In genomic region chr1:236966636-236967035, GRCh38 we compare ENCODE assay signal across 43 cellular contexts. TPM values are rescaled to one million over a fixed set of nuclear protein-coding genes. Genes with fewer than 3 reads are reported as not detected.
"Had no signal": no experiment of that assay in that cellular context is flagged by ENCODE, and none has a peak within 500 bp of the region (broad histone marks: within the 10 kb centered on the region; RNA-seq: fewer than 3 reads in every experiment).

No MANE protein-coding gene starts in this region.

- H3K36me3 ChIP-seq: adrenal gland, ascending aorta, brain microvascular endothelial cell, breast epithelium, cardiac muscle cell had no signal

- H3K4me3 Mint-ChIP-seq: activated naive CD4-positive, alpha-beta T cell treated with anti-CD3 and anti-CD28 coated beads for 36 hours; activated naive CD4-positive, alpha-beta T cell treated with anti-CD3 and anti-CD28 coated beads, Interleukin-2, amount 10 ng/mL, durations not matched to agents 7 days and 5 days; activated naive CD4-positive, alpha-beta T cell treated with anti-CD3 and anti-CD28 coated beads, Interleukin-2, amount 50 U/mL, for 24 hours; activated naive CD8-positive, alpha-beta T cell; activated naive CD8-positive, alpha-beta T cell treated with anti-CD3 and anti-CD28 coated beads, Interleukin-2, amount 10 ng/mL, durations not matched to agents 7 days and 5 days; activated T-cell treated with anti-CD3 and anti-CD28 coated beads, Interleukin-2, amount 50 U/mL, for 24 hours; activated T-cell treated with anti-CD3 and anti-CD28 coated beads, Interleukin-2, amount 50 U/mL, for 4 hours; activated T-cell treated with anti-CD3 and anti-CD28 coated beads, Interleukin-2, amount 50 U/mL, for 72 hours; activated T-helper 1 cell treated with anti-CD3 and anti-CD28 coated beads, Interleukin-12 subunit alpha, Interleukin-12 subunit beta, Interleukin-2, Interleukin-4 antibody, amounts not matched to agents 30 ng/mL and 10 ng/mL and 1 ng/mL, durations not matched to agents 14 hours and 24 hours and 36 hours; activated T-helper 17 cell treated with anti-CD3 and anti-CD28 coated beads, Interleukin-2, amount 50 U/mL, for 72 hours; brain; central memory CD8-positive, alpha-beta T cell had no signal

- H3K27ac Mint-ChIP-seq: activated naive CD4-positive, alpha-beta T cell treated with anti-CD3 and anti-CD28 coated beads for 36 hours; activated naive CD4-positive, alpha-beta T cell treated with anti-CD3 and anti-CD28 coated beads, Interleukin-2, amount 10 ng/mL, durations not matched to agents 7 days and 5 days; activated naive CD4-positive, alpha-beta T cell treated with anti-CD3 and anti-CD28 coated beads, Interleukin-2, amount 50 U/mL, for 24 hours; activated naive CD4-positive, alpha-beta T cell treated with anti-CD3 and anti-CD28 coated beads, Interleukin-2, amount 50 U/mL, for 72 hours; activated naive CD8-positive, alpha-beta T cell; activated naive CD8-positive, alpha-beta T cell treated with anti-CD3 and anti-CD28 coated beads, Interleukin-2, amount 10 ng/mL, durations not matched to agents 7 days and 5 days; activated T-cell treated with anti-CD3 and anti-CD28 coated beads, Interleukin-2, amount 50 U/mL, for 24 hours; activated T-cell treated with anti-CD3 and anti-CD28 coated beads, Interleukin-2, amount 50 U/mL, for 72 hours; activated T-helper 1 cell treated with anti-CD3 and anti-CD28 coated beads, Interleukin-12 subunit alpha, Interleukin-12 subunit beta, Interleukin-2, Interleukin-4 antibody, amounts not matched to agents 30 ng/mL and 10 ng/mL and 1 ng/mL, durations not matched to agents 14 hours and 24 hours and 36 hours; activated T-helper 17 cell treated with anti-CD3 and anti-CD28 coated beads, Interleukin-2, amount 50 U/mL, for 72 hours; activated T-helper 2 cell treated with anti-CD3 and anti-CD28 coated beads, Interferon-gamma antibody, Interleukin-2, Interleukin-4, amounts not matched to agents 10 μg/mL and 5 μg/mL and 100 μg/mL, durations not matched to agents 14 hours and 24 hours and 36 hours; brain had no signal

- H3K9me3 ChIP-seq: adrenal gland, ascending aorta, body of pancreas had no signal

- H3K9me3 Mint-ChIP-seq: activated T-cell treated with anti-CD3 and anti-CD28 coated beads, Interleukin-2, amount 50 U/mL, for 4 hours; activated T-helper 1 cell treated with anti-CD3 and anti-CD28 coated beads, Interleukin-12 subunit alpha, Interleukin-12 subunit beta, Interleukin-2, Interleukin-4 antibody, amounts not matched to agents 30 ng/mL and 10 ng/mL and 1 ng/mL, durations not matched to agents 14 hours and 24 hours and 36 hours; activated T-helper 17 cell treated with anti-CD3 and anti-CD28 coated beads, Interleukin-2, amount 50 U/mL, for 72 hours; activated T-helper 2 cell treated with anti-CD3 and anti-CD28 coated beads, Interferon-gamma antibody, Interleukin-2, Interleukin-4, amounts not matched to agents 10 μg/mL and 5 μg/mL and 100 μg/mL, durations not matched to agents 14 hours and 24 hours and 36 hours had no signal

- ATAC-seq: activated naive CD4-positive, alpha-beta T cell treated with anti-CD3 and anti-CD28 coated beads, Interleukin-2, amount 50 U/mL, for 72 hours; activated T-cell treated with anti-CD3 and anti-CD28 coated beads, Interleukin-2, amount 50 U/mL, for 4 hours; activated T-cell treated with anti-CD3 and anti-CD28 coated beads, Interleukin-2, amount 50 U/mL, for 72 hours; activated T-helper 17 cell treated with anti-CD3 and anti-CD28 coated beads, Interleukin-2, amount 50 U/mL, for 72 hours; body of pancreas had no signal

- H3K4me1 Mint-ChIP-seq: activated naive CD4-positive, alpha-beta T cell treated with anti-CD3 and anti-CD28 coated beads, Interleukin-2, amount 10 ng/mL, durations not matched to agents 7 days and 5 days; activated naive CD4-positive, alpha-beta T cell treated with anti-CD3 and anti-CD28 coated beads, Interleukin-2, amount 50 U/mL, for 24 hours; activated naive CD8-positive, alpha-beta T cell treated with anti-CD3 and anti-CD28 coated beads, Interleukin-2, amount 10 ng/mL, durations not matched to agents 7 days and 5 days; activated T-helper 17 cell treated with anti-CD3 and anti-CD28 coated beads, Interleukin-2, amount 50 U/mL, for 72 hours; brain; central memory CD8-positive, alpha-beta T cell had no signal

- H3K36me3 Mint-ChIP-seq: activated naive CD4-positive, alpha-beta T cell treated with anti-CD3 and anti-CD28 coated beads, Interleukin-2, amount 10 ng/mL, durations not matched to agents 7 days and 5 days; activated naive CD4-positive, alpha-beta T cell treated with anti-CD3 and anti-CD28 coated beads, Interleukin-2, amount 50 U/mL, for 24 hours; activated naive CD8-positive, alpha-beta T cell; activated naive CD8-positive, alpha-beta T cell treated with anti-CD3 and anti-CD28 coated beads, Interleukin-2, amount 10 ng/mL, durations not matched to agents 7 days and 5 days; brain had no signal

- H3K4me3 ChIP-seq: adrenal gland, ascending aorta, body of pancreas, breast epithelium, cardiac muscle cell had no signal

- H3K27me3 ChIP-seq: adrenal gland, ascending aorta, body of pancreas, brain microvascular endothelial cell, breast epithelium, cardiac muscle cell had no signal

- H3K27me3 Mint-ChIP-seq: activated naive CD4-positive, alpha-beta T cell treated with anti-CD3 and anti-CD28 coated beads, Interleukin-2, amount 10 ng/mL, durations not matched to agents 7 days and 5 days; brain had no signal

- H3K4me1 ChIP-seq: adrenal gland, ascending aorta, body of pancreas, breast epithelium had no signal

- FAIRE-seq: astrocyte, bronchial epithelial cell had no signal

- DNase-seq: activated effector memory CD4-positive, alpha-beta T cell treated with anti-CD3 and anti-CD28 coated beads, Interleukin-2, amount 50 U/mL, for 16 hours; activated effector memory CD4-positive, alpha-beta T cell treated with Interleukin-2 at 50 U/mL for 16 hours; activated gamma-delta T cell; activated gamma-delta T cell treated with Interleukin-2 at 50 U/mL for 16 hours; activated naive CD4-positive, alpha-beta T cell; activated naive CD4-positive, alpha-beta T cell treated with anti-CD3 and anti-CD28 coated beads for 36 hours; activated naive CD4-positive, alpha-beta T cell treated with anti-CD3 and anti-CD28 coated beads, Interleukin-2, amount 10 ng/mL, durations not matched to agents 7 days and 5 days; activated naive CD4-positive, alpha-beta T cell treated with anti-CD3 and anti-CD28 coated beads, Interleukin-2, amount 50 U/mL, for 16 hours; activated naive CD4-positive, alpha-beta T cell treated with Interleukin-2 at 50 U/mL for 16 hours; activated naive CD8-positive, alpha-beta T cell treated with anti-CD3 and anti-CD28 coated beads, Interleukin-2, amount 10 ng/mL, durations not matched to agents 7 days and 5 days; activated T-cell treated with anti-CD3 and anti-CD28 coated beads for 4 hours; activated T-cell treated with anti-CD3 and anti-CD28 coated beads, Interleukin-2, amount 50 U/mL, for 1 hour; activated T-cell treated with anti-CD3 and anti-CD28 coated beads, Interleukin-2, amount 50 U/mL, for 24 hours; activated T-cell treated with anti-CD3 and anti-CD28 coated beads, Interleukin-2, amount 50 U/mL, for 4 hours; activated T-cell treated with anti-CD3 and anti-CD28 coated beads, Interleukin-2, amount 50 U/mL, for 48 hours; activated T-cell treated with anti-CD3 and anti-CD28 coated beads, Interleukin-2, amount 50 U/mL, for 72 hours; adrenal gland; amniotic stem cell; amygdala; anterior cingulate cortex; aorta; body of pancreas; brain microvascular endothelial cell; caudate nucleus; central memory CD4-positive, alpha-beta T cell; cerebellar nuclear complex had no signal

- H3K27ac ChIP-seq: adrenal gland, ascending aorta, body of pancreas, brain microvascular endothelial cell, breast epithelium, cardiac muscle cell had no signal

RNA-seq across cellular contexts. Expression of gene MT1HL1, which starts 37.6 kb away (rescaled TPM):
- total RNA-seq: activated naive CD4-positive, alpha-beta T cell treated with anti-CD3 and anti-CD28 coated beads for 36 hours; activated naive CD4-positive, alpha-beta T cell treated with anti-CD3 and anti-CD28 coated beads, Interleukin-2, amount 50 U/mL, for 72 hours; activated naive CD8-positive, alpha-beta T cell treated with anti-CD3 and anti-CD28 coated beads, Interleukin-2, amount 10 ng/mL, durations not matched to agents 7 days and 5 days; activated T-cell treated with anti-CD3 and anti-CD28 coated beads, Interleukin-2, amount 50 U/mL, for 4 hours; activated T-cell treated with anti-CD3 and anti-CD28 coated beads, Interleukin-2, amount 50 U/mL, for 72 hours; activated T-helper 1 cell treated with anti-CD3 and anti-CD28 coated beads, Interleukin-12 subunit alpha, Interleukin-12 subunit beta, Interleukin-2, Interleukin-4 antibody, amounts not matched to agents 30 ng/mL and 10 ng/mL and 1 ng/mL, durations not matched to agents 14 hours and 24 hours and 36 hours; activated T-helper 17 cell treated with anti-CD3 and anti-CD28 coated beads, Interleukin-2, amount 50 U/mL, for 72 hours; activated T-helper 2 cell treated with anti-CD3 and anti-CD28 coated beads, Interferon-gamma antibody, Interleukin-2, Interleukin-4, amounts not matched to agents 10 μg/mL and 5 μg/mL and 100 μg/mL, durations not matched to agents 14 hours and 24 hours and 36 hours; adrenal gland; aorta; ascending aorta; astrocyte; body of pancreas; breast epithelium; bronchial epithelial cell; cardiac muscle cell; cardiac septum; cerebellum; chondrocyte had no signal
- polyA plus RNA-seq: adipose tissue, adrenal gland, aorta, cardiac muscle cell had no signal
